Comparison of ENCODE assay signal across 8 cellular contexts in the genomic region with DNA sequence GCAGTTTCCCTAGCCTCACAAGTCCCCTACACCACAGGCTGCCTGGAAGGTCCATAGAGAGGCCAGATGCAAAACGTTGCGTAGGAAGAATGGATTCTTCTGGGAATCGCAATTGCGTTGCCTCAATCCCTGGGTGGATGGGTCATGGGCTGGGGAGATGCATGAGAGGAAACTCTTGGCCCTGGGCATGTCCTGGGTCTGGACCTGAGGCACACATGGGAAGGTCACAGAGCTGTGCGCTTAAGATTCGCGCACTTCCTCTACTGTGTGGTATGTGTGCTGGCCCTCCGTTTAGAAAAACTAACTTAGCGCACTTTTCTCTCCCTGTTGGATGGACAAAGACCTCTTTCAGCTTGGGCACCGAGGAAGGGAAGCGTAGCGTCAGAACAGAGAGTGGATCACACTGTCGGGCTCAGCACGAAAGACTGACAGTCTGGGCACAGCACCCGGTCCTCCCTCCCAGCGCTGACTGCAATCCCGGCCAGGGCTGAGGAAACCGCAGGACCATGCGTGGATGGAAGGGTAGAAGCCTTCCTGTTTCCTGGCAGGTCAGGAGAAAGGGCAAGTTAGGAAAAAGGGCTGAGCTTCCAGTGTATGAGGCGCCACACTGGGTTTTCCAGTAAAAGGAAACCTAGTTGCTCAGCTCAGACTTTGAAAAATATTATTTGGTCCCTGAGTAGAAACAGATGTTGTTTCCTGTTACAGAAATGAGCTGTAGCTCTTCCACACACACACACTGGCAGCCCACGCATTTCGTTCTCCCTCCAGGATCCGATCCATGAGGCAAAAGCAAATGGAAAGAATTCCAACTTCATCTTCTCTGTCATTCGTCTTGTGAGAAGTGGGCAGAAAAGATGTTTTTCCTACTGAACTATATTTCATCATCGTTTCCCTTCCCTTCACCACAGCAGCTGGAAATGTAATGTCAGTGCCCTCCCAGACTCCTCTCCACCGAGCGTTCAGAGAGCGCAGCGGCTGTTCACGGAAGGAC.
A peak's percentile ranks its signal among the peaks of the same experiment; 100 is the strongest.
DNase-seq lines count a peak whose midpoint lies in the region; ATAC-seq and TF ChIP-seq lines count a peak whose summit lies in the region.
"Had no signal": no experiment of that assay in that cellular context is flagged by ENCODE, and none has a peak within 500 bp of the region (broad histone marks: within the 10 kb centered on the region; RNA-seq: fewer than 3 reads in every experiment).

No MANE protein-coding gene starts in this region.

- ATAC-seq in GM19467 (IDR thresholded peaks at IDR 0.05; ENCODE audit: unreplicated experiment) = no peak
- ATAC-seq: activated T-cell treated with anti-CD3 and anti-CD28 coated beads, Interleukin-2, amount 50 U/mL, for 4 hours had no signal

- TF ChIP-seq CTCF in choroid plexus epithelial cell (conservative IDR thresholded peaks at IDR 0.05; ENCODE audit: low read depth, low read length) = no peak

- H3K4me3 ChIP-seq in MG63 = peak overlapping the region; percentile 30
- H3K4me3 ChIP-seq in choroid plexus epithelial cell (ENCODE audit: low read depth, low read length) = peak overlapping the region; percentile 53

- H3K36me3 ChIP-seq in MG63 = no peaks in the 10 kb centered on the region

- 0 out of 2 replicates have a peak, but pooled peaks cover 3% of the 10 kb centered on the region for H3K27me3 ChIP-seq in MG63

- no peaks in the 10 kb centered on the region for H3K9me3 ChIP-seq in MG63

- peak; percentile 67 for DNase-seq in MG63
- peak; percentile 73 for DNase-seq in choroid plexus epithelial cell (ENCODE audit: low read depth)
- DNase-seq in medulla oblongata (ENCODE audit: extremely low spot score) = peak; percentile 47
- peak; percentile 40 for DNase-seq in superior temporal gyrus (ENCODE audit: extremely low spot score)
- no peak for DNase-seq in effector CD8-positive, alpha-beta T cell (lab: John Stamatoyannopoulos, UW)
- DNase-seq in NCI-H187 (lab: John Stamatoyannopoulos, UW) = no peak
- DNase-seq: activated T-cell treated with anti-CD3 and anti-CD28 coated beads, Interleukin-2, amount 50 U/mL, for 4 hours had no signal

Comparison
In these comparisons a context has a peak if more than half of its experiments do, and no peak if none do; other contexts are left out.
1. DNase-seq: peak in MG63 (single experiment), choroid plexus epithelial cell (single experiment), medulla oblongata (single experiment) and superior temporal gyrus (single experiment); none in effector CD8-positive, alpha-beta T cell (single experiment) and NCI-H187 (0 of 2).